In the genomic region with DNA sequence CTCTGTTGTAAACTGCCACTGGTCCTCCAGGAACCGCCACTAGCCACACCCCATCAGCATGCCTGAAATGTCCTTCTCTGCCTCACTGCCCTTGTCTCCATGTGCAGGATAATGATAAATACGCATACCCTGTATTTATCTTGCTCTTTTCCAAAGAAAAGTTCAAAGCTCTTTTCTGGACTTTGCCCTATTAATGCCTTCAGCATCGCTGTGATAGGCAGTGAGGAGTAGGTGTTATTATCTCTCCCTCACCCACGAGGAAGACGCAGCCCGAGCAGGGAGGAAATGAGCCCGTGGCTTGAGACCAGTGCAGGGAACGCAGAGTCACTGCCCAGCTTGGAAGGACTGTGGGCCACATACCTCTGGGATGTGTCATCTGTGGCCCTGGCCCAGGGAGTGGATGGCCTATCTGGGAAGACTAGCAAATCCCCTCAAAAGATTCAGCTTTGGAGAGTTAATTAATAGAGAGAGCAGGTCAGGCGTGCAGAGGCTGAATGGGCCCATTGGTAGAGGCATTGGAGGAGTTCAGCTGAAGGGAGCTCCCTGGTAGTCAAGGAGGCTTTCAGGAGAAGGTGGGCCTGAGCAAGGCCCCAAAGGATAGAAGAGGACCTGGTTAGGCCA, we compare ENCODE assay signal across 9 cellular contexts. TPM values are rescaled to one million over a fixed set of nuclear protein-coding genes. Genes with fewer than 3 reads are reported as not detected.
A peak's percentile ranks its signal among the peaks of the same experiment; 100 is the strongest.
DNase-seq lines count a peak whose midpoint lies in the region; TF ChIP-seq lines count a peak whose summit lies in the region.
"Had no signal": no experiment of that assay in that cellular context is flagged by ENCODE, and none has a peak within 500 bp of the region (broad histone marks: within the 10 kb centered on the region; RNA-seq: fewer than 3 reads in every experiment).

No MANE protein-coding gene starts in this region.

- H3K36me3 Mint-ChIP-seq in type B pancreatic cell, result peaks cover 22% of the 10 kb centered on the region

- no peaks in the 10 kb centered on the region for H3K36me3 ChIP-seq in breast epithelium

- H3K4me1 ChIP-seq in breast epithelium, result peaks cover 6 to 15% of the 10 kb centered on the region in 2 donors

- TF ChIP-seq POLR2A in breast epithelium (IDR thresholded peaks at IDR 0.05) (no peak), lower leg skin (IDR thresholded peaks at IDR 0.05) (no peak)

- 38 to 46% methylated on average over 8 to 9 of the region's 9 CpGs for WGBS in lower leg skin, 2 donors

- H3K9me3 Mint-ChIP-seq in type B pancreatic cell, result no peaks in the 10 kb centered on the region

- no peaks in the 10 kb centered on the region for H3K9me3 ChIP-seq in breast epithelium

- intact Hi-C loops in breast epithelium (cut with DNase I; ENCODE audit: low total_unique reads), result no loop called here
- intact Hi-C loops in lower leg skin (cut with DNase I; ENCODE audit: low total_unique reads), result no loop called here

- no peaks in the 10 kb centered on the region for H3K27me3 Mint-ChIP-seq in type B pancreatic cell

- peaks cover 16% of the 10 kb centered on the region for H3K4me1 Mint-ChIP-seq in type B pancreatic cell (ENCODE audit: unreplicated experiment)

- peak overlapping the region; percentile 76 for H3K27ac Mint-ChIP-seq in type B pancreatic cell

- peak; percentile 40 for DNase-seq in DMS53 (lab: John Stamatoyannopoulos, UW)
- no peak for DNase-seq in DMS53 treated with DMSO at 0.1 percent for 48 hours (lab: John Stamatoyannopoulos, UW; ENCODE audit: unreplicated experiment)
- peak; percentile 61 to 79 for DNase-seq in breast epithelium (ENCODE audit: low spot score in 2 of 2)
- DNase-seq in lower leg skin (ENCODE audit: low spot score in 2 of 2), result peak; percentile 46 to 92
- no peak for DNase-seq in type B pancreatic cell (ENCODE audit: extremely low spot score, unreplicated experiment)
- DNase-seq in cortex of kidney (lab: John Stamatoyannopoulos, UW), result no peak
- no peak for DNase-seq in NCI-H1092 (lab: John Stamatoyannopoulos, UW)
- no peak for DNase-seq in CD1c-positive myeloid dendritic cell (ENCODE audit: extremely low spot score)

- peak overlapping the region; percentile 85 to 87 for H3K27ac ChIP-seq in breast epithelium
- H3K27ac ChIP-seq: 22Rv1 had no signal

- H3K4me3 ChIP-seq in breast epithelium (no peak overlapping the region), lower leg skin (ENCODE audit: low read depth, poor library complexity, severe bottlenecking) (no peak overlapping the region)

- no peak for TF ChIP-seq CTCF in breast epithelium (IDR thresholded peaks at IDR 0.05)
- no peak for TF ChIP-seq CTCF in lower leg skin (IDR thresholded peaks at IDR 0.05)
- no peak for TF ChIP-seq CTCF in type B pancreatic cell (conservative IDR thresholded peaks at IDR 0.05)

- peak overlapping the region; percentile 21 for H3K4me3 Mint-ChIP-seq in type B pancreatic cell

- no peaks in the 10 kb centered on the region for H3K27me3 ChIP-seq in breast epithelium

RNA-seq across cellular contexts. Expression of a gene that starts 14.0 kb away (rescaled TPM):
- 10 to 100 TPM; 26.9 to 32.8 (median 31.0) TPM for total RNA-seq in breast epithelium
- total RNA-seq in lower leg skin, result 10 to 100 TPM; 42.3 to 54.9 (median 43.4) TPM
- total RNA-seq in type B pancreatic cell (ENCODE audit: low replicate concordance), result 15.9 and 19.8 TPM in 2 replicates

RNA-seq across cellular contexts. Expression of a gene that starts 39.5 kb away (rescaled TPM):
- total RNA-seq in breast epithelium, result 10 to 100 TPM; 83.0 to 94.8 (median 89.8) TPM
- 10 to 100 TPM; 32.4 to 43.3 (median 36.1) TPM for total RNA-seq in lower leg skin
- 66.7 and 72.4 TPM in 2 replicates for total RNA-seq in type B pancreatic cell (ENCODE audit: low replicate concordance)

Comparison
In these comparisons a context has a peak if more than half of its experiments do, and no peak if none do; other contexts are left out.
1. DNase-seq: peak in DMS53 (single experiment), breast epithelium (2 of 2) and lower leg skin (2 of 2); none in DMS53 treated with DMSO at 0.1 percent for 48 hours (single experiment), type B pancreatic cell (single experiment), cortex of kidney (single experiment), NCI-H1092 (single experiment) and CD1c-positive myeloid dendritic cell (single experiment).